8 cellular contexts compared by ENCODE assay signal in genomic region chr12:19129486-19130223, GRCh38. TPM values are rescaled to one million over a fixed set of nuclear protein-coding genes. Genes with fewer than 3 reads are reported as not detected.
DNase-seq lines count a peak whose midpoint lies in the region; ATAC-seq and TF ChIP-seq lines count a peak whose summit lies in the region.

TSS of gene PLEKHA5 (plus strand) at chr12:19129733. CDS start at chr12:19129800, 67 bp downstream.

- peak; percentile 18; the same call in 1 of the 2 replicates for TF ChIP-seq CTCF in BJ (IDR thresholded peaks at IDR 0.05; ENCODE audit: insufficient read depth, low read depth, low read length)
- no peak for TF ChIP-seq CTCF in left lung (IDR thresholded peaks at IDR 0.05)

- peaks cover 10 to 15% of the 10 kb centered on the region in 2 donors for H3K4me1 ChIP-seq in left lung

- intact Hi-C loops in left lung (cut with DNase I) = no loop called here

- H3K27ac ChIP-seq in left lung = peak within 1 kb of the TSS; percentile 79 to 94

- H3K4me3 ChIP-seq in BJ (ENCODE audit: low read depth, low read length) (peak within 1 kb of the TSS; percentile 97), left lung (peak within 1 kb of the TSS; percentile 76 to 81)

- DNase-seq in BJ (ENCODE audit: low read depth) = no peak
- DNase-seq in NCI-H2107 treated with DMSO at 0.1 percent for 48 hours (lab: John Stamatoyannopoulos, UW; ENCODE audit: unreplicated experiment) = peak; percentile 30
- peak; percentile 42 for DNase-seq in activated CD4-positive, alpha-beta T cell treated with anti-CD3 and anti-CD28 coated beads for 48 hours
- peak; percentile 91 for DNase-seq in ecto neural progenitor cell (ENCODE audit: low spot score)
- DNase-seq in left lung = peak; percentile 69 to 88
- peak; percentile 33 to 49 for DNase-seq in stimulated activated CD4-positive, alpha-beta T cell treated with anti-CD3 and anti-CD28 coated beads, Interleukin-2, amount 100 ng/mL, for 24 hours

- H3K9me3 ChIP-seq in left lung = peaks cover 0 to 17% of the 10 kb centered on the region in 2 donors

- H3K36me3 ChIP-seq in BJ (ENCODE audit: control insufficient read depth, insufficient read depth, low read length) (no peaks in the 10 kb centered on the region), left lung (no peaks in the 10 kb centered on the region)

- CTCF ChIA-PET in BJ (lab: Yijun Ruan, JAX) = interaction anchor here (0.6 kb wide), 1 partner anchor 63 kb away, joined by 3 read pairs; no protein-coding TSS in a partner anchor

- ATAC-seq in GM19463 (IDR thresholded peaks at IDR 0.05; ENCODE audit: unreplicated experiment) = peak; percentile 51
- ATAC-seq in left lung = peak; percentile 86
- ATAC-seq in GM19397 (IDR thresholded peaks at IDR 0.05; ENCODE audit: unreplicated experiment) = no peak

- POLR2A ChIA-PET in BJ (lab: Charles Lee) = interaction anchor here (0.7 kb wide), 1 partner anchor 18 kb away, joined by 6 read pairs; no protein-coding TSS in a partner anchor

- H3K27me3 ChIP-seq in BJ (ENCODE audit: control insufficient read depth, insufficient read depth, low read length) (no peaks in the 10 kb centered on the region), left lung (peaks cover 0 to 17% of the 10 kb centered on the region in 2 donors)

RNA-seq across cellular contexts. Expression of gene PLEKHA5, which starts in this region (rescaled TPM):
- 5.8 and 9.4 TPM in 2 replicates for polyA plus RNA-seq in BJ (2011; rRNA removed)
- 8.9 and 13.2 TPM in 2 replicates for polyA minus RNA-seq in BJ (2011; rRNA and poly(A)+ RNA removed)
- total RNA-seq in left lung = 10 to 100 TPM; 20.4 to 25.3 TPM
